8 cellular contexts compared by ENCODE assay signal in genomic region chr3:100993309-100993708, GRCh38. TPM values are rescaled to one million over a fixed set of nuclear protein-coding genes. Genes with fewer than 3 reads are reported as not detected.
DNase-seq lines count a peak whose midpoint lies in the region; ATAC-seq and TF ChIP-seq lines count a peak whose summit lies in the region.

Gene ABI3BP (minus strand): TSS chr3:100993421. CDS start chr3:100993384, 37 bp downstream.

- H3K27ac Mint-ChIP-seq in chondrocyte (ENCODE audit: unreplicated experiment) = peak within 1 kb of the TSS; percentile 74

- no peak for TF ChIP-seq CTCF in chondrocyte (IDR thresholded peaks at IDR 0.05)

- no peaks in the 10 kb centered on the region for H3K27me3 Mint-ChIP-seq in chondrocyte (ENCODE audit: low read depth)

- H3K4me3 ChIP-seq in stomach smooth muscle (ENCODE audit: low read length in 2 of 2) = peak within 1 kb of the TSS; percentile 81 to 94

- ATAC-seq in GM21619 (IDR thresholded peaks at IDR 0.05; ENCODE audit: unreplicated experiment) (no peak), HG03439 (IDR thresholded peaks at IDR 0.05; ENCODE audit: unreplicated experiment) (no peak)

- no peaks in the 10 kb centered on the region for H3K36me3 ChIP-seq in stomach smooth muscle (ENCODE audit: control insufficient read depth in 2 of 2, insufficient read depth in 2 of 2, low read length in 2 of 2)

- peak; percentile 10 for DNase-seq in activated naive CD4-positive, alpha-beta T cell treated with anti-CD3 and anti-CD28 coated beads, Interleukin-2, amount 50 U/mL, for 16 hours
- no peak for DNase-seq in activated naive CD4-positive, alpha-beta T cell (lab: John Stamatoyannopoulos, UW)
- DNase-seq in chondrocyte (ENCODE audit: low spot score) (peak; percentile 84), left kidney (ENCODE audit: low read depth, low spot score) (peak; percentile 46)
- no peak for DNase-seq in activated CD4-positive, CD25-positive, alpha-beta regulatory T cell treated with anti-CD3 and anti-CD28 coated beads, Interleukin-2, amount 50 U/mL, for 72 hours

- H3K9ac ChIP-seq in stomach smooth muscle (ENCODE audit: low read length in 2 of 2) = peak within 1 kb of the TSS; percentile 74 to 76

- H3K27ac ChIP-seq in stomach smooth muscle (ENCODE audit: low read length) = peak within 1 kb of the TSS; percentile 46

- peak within 1 kb of the TSS; percentile 21 for H3K4me3 Mint-ChIP-seq in chondrocyte (ENCODE audit: unreplicated experiment)

- H3K4me1 Mint-ChIP-seq in chondrocyte (ENCODE audit: low read depth) = peaks cover 22% of the 10 kb centered on the region

- H3K4me1 ChIP-seq in stomach smooth muscle (ENCODE audit: control insufficient read depth, insufficient read depth, low read length) = peaks cover 11% of the 10 kb centered on the region

- no peaks in the 10 kb centered on the region for H3K9me3 ChIP-seq in stomach smooth muscle (ENCODE audit: control insufficient read depth in 2 of 2, low read length in 2 of 2)

- no peaks in the 10 kb centered on the region for H3K27me3 ChIP-seq in stomach smooth muscle (ENCODE audit: control insufficient read depth in 1 of 2, insufficient read depth in 2 of 2, low read length in 2 of 2)

- H3K9me3 Mint-ChIP-seq in chondrocyte (ENCODE audit: low read depth) = no peaks in the 10 kb centered on the region

- no peaks in the 10 kb centered on the region for H3K36me3 Mint-ChIP-seq in chondrocyte (ENCODE audit: low read depth)

RNA-seq across cellular contexts. Expression of gene ABI3BP, which starts in this region (rescaled TPM):
- 8.9 to 166 TPM (median 10.2 TPM) in 3 replicates for total RNA-seq in chondrocyte

Comparison
In these comparisons a context has a peak if more than half of its experiments do, and no peak if none do; other contexts are left out.
1. DNase-seq: peak in activated naive CD4-positive, alpha-beta T cell treated with anti-CD3 and anti-CD28 coated beads, Interleukin-2, amount 50 U/mL, for 16 hours (single experiment), chondrocyte (single experiment) and left kidney (single experiment); none in activated naive CD4-positive, alpha-beta T cell (0 of 4) and activated CD4-positive, CD25-positive, alpha-beta regulatory T cell treated with anti-CD3 and anti-CD28 coated beads, Interleukin-2, amount 50 U/mL, for 72 hours (single experiment).